In the genomic region with DNA sequence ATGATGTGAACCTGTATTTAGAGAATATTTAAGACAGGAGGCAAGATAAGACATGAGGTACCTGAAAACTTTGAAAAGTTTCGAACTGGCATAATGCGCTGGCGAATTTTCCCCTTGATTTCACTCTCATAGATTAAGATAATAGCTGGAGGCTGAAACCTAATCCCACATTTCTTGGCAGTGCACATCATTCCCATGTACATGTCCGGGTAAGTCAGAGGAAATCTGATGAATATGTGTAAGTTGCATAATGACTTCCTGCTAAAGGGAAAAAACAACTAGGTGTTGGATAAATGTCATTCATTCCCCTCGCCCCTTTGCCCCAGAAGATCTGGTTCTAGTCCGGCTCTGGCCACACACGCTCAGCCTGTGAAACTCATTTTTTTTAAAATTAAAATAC, we compare ENCODE assay signal across 18 cellular contexts.
"Had no signal": no experiment of that assay in that cellular context is flagged by ENCODE, and none has a peak within 500 bp of the region (broad histone marks: within the 10 kb centered on the region; RNA-seq: fewer than 3 reads in every experiment).

No MANE protein-coding gene starts in this region.

- H3K27ac Mint-ChIP-seq: activated B cell treated with CpG ODN at 0.5 μM for 24 hours; activated CD4-positive, alpha-beta memory T cell treated with anti-CD3 and anti-CD28 coated beads, Interleukin-2, amount 10 ng/mL, durations not matched to agents 7 days and 5 days; activated CD8-positive, alpha-beta memory T cell treated with anti-CD3 and anti-CD28 coated beads, Interleukin-2, amount 10 ng/mL, durations not matched to agents 7 days and 5 days; activated naive CD8-positive, alpha-beta T cell; stimulated activated naive B cell treated with anti-CD40 and anti-IgM and Interleukin-4, amounts not matched to agents 10 μg/mL and 1 μg/mL and 100 μg/mL, for 72 hours had no signal

- H3K27ac ChIP-seq: spleen, thoracic aorta, upper lobe of right lung had no signal

- H3K9me3 ChIP-seq: spleen, thoracic aorta, upper lobe of right lung had no signal

- H3K27me3 Mint-ChIP-seq: activated B cell treated with CpG ODN at 0.5 μM for 24 hours; activated CD4-positive, alpha-beta memory T cell treated with anti-CD3 and anti-CD28 coated beads, Interleukin-2, amount 10 ng/mL, durations not matched to agents 7 days and 5 days; activated CD8-positive, alpha-beta memory T cell treated with anti-CD3 and anti-CD28 coated beads, Interleukin-2, amount 10 ng/mL, durations not matched to agents 7 days and 5 days; activated naive CD8-positive, alpha-beta T cell; stimulated activated naive B cell treated with anti-CD40 and anti-IgM and Interleukin-4, amounts not matched to agents 10 μg/mL and 1 μg/mL and 100 μg/mL, for 72 hours had no signal

- H3K9me3 Mint-ChIP-seq: activated B cell treated with CpG ODN at 0.5 μM for 24 hours; activated CD4-positive, alpha-beta memory T cell treated with anti-CD3 and anti-CD28 coated beads, Interleukin-2, amount 10 ng/mL, durations not matched to agents 7 days and 5 days; stimulated activated naive B cell treated with anti-CD40 and anti-IgM and Interleukin-4, amounts not matched to agents 10 μg/mL and 1 μg/mL and 100 μg/mL, for 72 hours had no signal

- DNase-seq: activated B cell treated with CpG ODN at 0.5 μM for 24 hours; activated CD4-positive, alpha-beta memory T cell treated with anti-CD3 and anti-CD28 coated beads, Interleukin-2, amount 10 ng/mL, durations not matched to agents 7 days and 5 days; activated CD4-positive, alpha-beta T cell treated with anti-CD3 and anti-CD28 coated beads for 4 hours; activated CD8-positive, alpha-beta memory T cell treated with anti-CD3 and anti-CD28 coated beads, Interleukin-2, amount 10 ng/mL, durations not matched to agents 7 days and 5 days; amniotic stem cell; foreskin melanocyte; glutamatergic neuron; hippocampal formation; kidney; occipital lobe; posterior cingulate gyrus; spleen; stimulated activated CD4-positive, alpha-beta T cell treated with anti-CD3 and anti-CD28 coated beads, Interleukin-4, amount 100 ng/mL, for 4 hours; stimulated activated naive B cell treated with anti-CD40 and anti-IgM and Interleukin-4, amounts not matched to agents 10 μg/mL and 1 μg/mL and 100 μg/mL, for 72 hours; upper lobe of right lung had no signal

- H3K36me3 ChIP-seq: thoracic aorta, upper lobe of right lung had no signal

- H3K4me3 Mint-ChIP-seq: activated B cell treated with CpG ODN at 0.5 μM for 24 hours; activated CD4-positive, alpha-beta memory T cell treated with anti-CD3 and anti-CD28 coated beads, Interleukin-2, amount 10 ng/mL, durations not matched to agents 7 days and 5 days; activated CD8-positive, alpha-beta memory T cell treated with anti-CD3 and anti-CD28 coated beads, Interleukin-2, amount 10 ng/mL, durations not matched to agents 7 days and 5 days; activated naive CD8-positive, alpha-beta T cell; stimulated activated naive B cell treated with anti-CD40 and anti-IgM and Interleukin-4, amounts not matched to agents 10 μg/mL and 1 μg/mL and 100 μg/mL, for 72 hours had no signal

- H3K27me3 ChIP-seq: spleen, upper lobe of right lung had no signal

- H3K4me3 ChIP-seq: lung, spleen, thoracic aorta, upper lobe of right lung had no signal
